ENCODE assay signal across 13 cellular contexts in genomic region chr5:92927291-92927778, GRCh38.
A peak's percentile ranks its signal among the peaks of the same experiment; 100 is the strongest.
DNase-seq lines count a peak whose midpoint lies in the region; FAIRE-seq lines count a peak whose summit lies in the region.
"Had no signal": no experiment of that assay in that cellular context is flagged by ENCODE, and none has a peak within 500 bp of the region (broad histone marks: within the 10 kb centered on the region; RNA-seq: fewer than 3 reads in every experiment).

No MANE protein-coding gene starts in this region.

- DNase-seq in NCI-H2081 (lab: John Stamatoyannopoulos, UW) (peak; percentile 13 to 70), NCI-H2081 treated with DMSO at 0.1 percent for 48 hours (lab: John Stamatoyannopoulos, UW) (no peak), NCI-H748 treated with DMSO at 0.1 percent for 48 hours (lab: John Stamatoyannopoulos, UW) (peak; percentile 68), globus pallidus (ENCODE audit: low spot score) (peak; percentile 49), pons (ENCODE audit: low spot score) (peak; percentile 58), NCI-H187 treated with DMSO at 0.1 percent for 48 hours (lab: John Stamatoyannopoulos, UW) (no peak), HTR-8/SVneo (ENCODE audit: insufficient read length, low spot score) (no peak), NCI-H524 treated with DMSO at 0.1 percent for 48 hours (lab: John Stamatoyannopoulos, UW) (no peak)
- DNase-seq: activated CD8-positive, alpha-beta memory T cell treated with anti-CD3 and anti-CD28 coated beads, Interleukin-2, amount 10 ng/mL, durations not matched to agents 7 days and 5 days; central memory CD4-positive, alpha-beta T cell; HCEC 1CT; NCI-H1048; SK-N-SH had no signal

- FAIRE-seq in HTR-8/SVneo (lab: Jason Lieb, UNC): no peak

Comparison
In these comparisons a context has a peak if more than half of its experiments do, and no peak if none do; other contexts are left out.
1. DNase-seq: peak in NCI-H2081 (2 of 2), NCI-H748 treated with DMSO at 0.1 percent for 48 hours (single experiment), globus pallidus (single experiment) and pons (single experiment); none in NCI-H2081 treated with DMSO at 0.1 percent for 48 hours (single experiment), NCI-H187 treated with DMSO at 0.1 percent for 48 hours (single experiment), HTR-8/SVneo (single experiment) and NCI-H524 treated with DMSO at 0.1 percent for 48 hours (single experiment).